ENCODE assay signal across 1 cellular context in the genomic region with DNA sequence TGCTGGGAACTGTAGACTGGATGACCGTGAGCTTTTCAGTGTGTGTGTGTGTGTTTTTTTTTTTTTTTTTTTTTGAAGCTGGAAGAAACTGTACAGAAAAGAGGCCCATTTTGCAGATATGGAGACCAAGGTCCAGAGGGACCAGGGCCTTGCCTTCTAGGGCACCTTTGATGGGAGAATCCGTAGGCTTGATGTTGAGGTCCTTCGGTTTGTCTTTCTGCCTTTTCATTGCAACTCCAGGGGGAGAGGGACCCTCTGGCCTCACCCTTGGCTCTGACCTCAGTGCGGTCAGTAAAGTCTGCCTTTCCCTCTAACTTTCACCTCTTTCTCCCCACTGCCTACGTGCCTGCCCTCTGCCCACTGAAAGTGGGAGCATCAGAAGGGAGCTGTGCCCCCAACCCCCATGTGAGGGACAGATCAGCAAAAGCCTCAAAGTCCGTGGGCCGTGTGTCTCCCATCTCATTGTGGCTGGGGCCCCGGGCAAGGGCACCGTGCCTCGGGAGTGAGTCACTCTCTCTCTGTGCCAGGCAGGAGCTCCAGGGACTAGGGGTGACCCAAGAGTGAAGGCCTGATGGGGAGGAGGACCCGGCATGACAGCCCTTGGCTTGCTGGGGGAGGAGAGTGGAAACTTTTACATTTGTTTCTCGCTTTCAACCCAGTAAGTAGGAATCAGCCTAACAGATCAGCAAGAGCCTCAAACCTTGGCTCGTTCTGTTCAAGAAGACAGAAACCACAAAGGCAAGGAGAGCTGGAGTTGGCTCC.
TF ChIP-seq lines count a peak whose summit lies in the region.

No MANE protein-coding gene starts in this region.

TF ChIP-seq in SK-N-SH treated with all-trans-retinoic acid at 6 μM for 48 hours, 23 proteins besides CTCF, POLR2A, EP300 and RAD21 (continued from another document):
- TF ChIP-seq, protein P1, sequence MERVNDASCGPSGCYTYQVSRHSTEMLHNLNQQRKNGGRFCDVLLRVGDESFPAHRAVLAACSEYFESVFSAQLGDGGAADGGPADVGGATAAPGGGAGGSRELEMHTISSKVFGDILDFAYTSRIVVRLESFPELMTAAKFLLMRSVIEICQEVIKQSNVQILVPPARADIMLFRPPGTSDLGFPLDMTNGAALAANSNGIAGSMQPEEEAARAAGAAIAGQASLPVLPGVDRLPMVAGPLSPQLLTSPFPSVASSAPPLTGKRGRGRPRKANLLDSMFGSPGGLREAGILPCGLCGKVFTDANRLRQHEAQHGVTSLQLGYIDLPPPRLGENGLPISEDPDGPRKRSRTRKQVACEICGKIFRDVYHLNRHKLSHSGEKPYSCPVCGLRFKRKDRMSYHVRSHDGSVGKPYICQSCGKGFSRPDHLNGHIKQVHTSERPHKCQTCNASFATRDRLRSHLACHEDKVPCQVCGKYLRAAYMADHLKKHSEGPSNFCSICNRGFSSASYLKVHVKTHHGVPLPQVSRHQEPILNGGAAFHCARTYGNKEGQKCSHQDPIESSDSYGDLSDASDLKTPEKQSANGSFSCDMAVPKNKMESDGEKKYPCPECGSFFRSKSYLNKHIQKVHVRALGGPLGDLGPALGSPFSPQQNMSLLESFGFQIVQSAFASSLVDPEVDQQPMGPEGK (CRISPR knock-in tag; IDR thresholded peaks at IDR 0.05; ENCODE audit: borderline replicate concordance), result no peak
- TF ChIP-seq, protein P2, sequence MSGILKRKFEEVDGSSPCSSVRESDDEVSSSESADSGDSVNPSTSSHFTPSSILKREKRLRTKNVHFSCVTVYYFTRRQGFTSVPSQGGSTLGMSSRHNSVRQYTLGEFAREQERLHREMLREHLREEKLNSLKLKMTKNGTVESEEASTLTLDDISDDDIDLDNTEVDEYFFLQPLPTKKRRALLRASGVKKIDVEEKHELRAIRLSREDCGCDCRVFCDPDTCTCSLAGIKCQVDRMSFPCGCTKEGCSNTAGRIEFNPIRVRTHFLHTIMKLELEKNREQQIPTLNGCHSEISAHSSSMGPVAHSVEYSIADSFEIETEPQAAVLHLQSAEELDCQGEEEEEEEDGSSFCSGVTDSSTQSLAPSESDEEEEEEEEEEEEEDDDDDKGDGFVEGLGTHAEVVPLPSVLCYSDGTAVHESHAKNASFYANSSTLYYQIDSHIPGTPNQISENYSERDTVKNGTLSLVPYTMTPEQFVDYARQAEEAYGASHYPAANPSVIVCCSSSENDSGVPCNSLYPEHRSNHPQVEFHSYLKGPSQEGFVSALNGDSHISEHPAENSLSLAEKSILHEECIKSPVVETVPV (CRISPR knock-in tag; IDR thresholded peaks at IDR 0.05), result no peak
- TF ChIP-seq ZNF70 (CRISPR knock-in tag; IDR thresholded peaks at IDR 0.05) (no peak), ZC3H10 (CRISPR knock-in tag; IDR thresholded peaks at IDR 0.05) (no peak), ZFP3 (CRISPR knock-in tag; IDR thresholded peaks at IDR 0.05) (no peak)
